In genomic region chr6:156687875-156688549, GRCh38 we compare ENCODE assay signal across 8 cellular contexts.
DNase-seq lines count a peak whose midpoint lies in the region; ATAC-seq and TF ChIP-seq lines count a peak whose summit lies in the region.

No MANE protein-coding gene starts in this region.

- peaks cover 10 to 24% (median 15%) of the 10 kb centered on the region in 4 donors for H3K4me1 Mint-ChIP-seq in CD4-positive, alpha-beta memory T cell
- H3K4me1 Mint-ChIP-seq in naive thymus-derived CD8-positive, alpha-beta T cell = peaks cover 8 to 51% (median 17%) of the 10 kb centered on the region in 4 donors

- DNase-seq in CD4-positive, alpha-beta memory T cell = peak in 2 of 5 donors; percentile 5 to 8
- DNase-seq in HL-60 (ENCODE audit: low read depth in 1 of 2, low spot score in 1 of 2) = no peak
- peak; percentile 34 for DNase-seq in WERI-Rb-1
- DNase-seq in fibroblast of peridontal ligament (ENCODE audit: extremely low read depth) = peak; percentile 36
- DNase-seq in naive thymus-derived CD8-positive, alpha-beta T cell = peak in 3 of 10 donors; percentile 2 to 11 (median 3)
- DNase-seq in NAMALWA (ENCODE audit: low spot score) = no peak

- no peaks in the 10 kb centered on the region for H3K9me3 ChIP-seq in CD4-positive, alpha-beta memory T cell (ENCODE audit: control insufficient read depth in 1 of 2, low read length in 2 of 2)
- no peaks in the 10 kb centered on the region for H3K9me3 ChIP-seq in WERI-Rb-1 (ENCODE audit: severe bottlenecking)

- H3K27me3 ChIP-seq in CD4-positive, alpha-beta memory T cell (ENCODE audit: insufficient read depth, low read length) = no peaks in the 10 kb centered on the region
- no peaks in the 10 kb centered on the region for H3K27me3 ChIP-seq in HL-60 (ENCODE audit: insufficient read depth, poor library complexity, severe bottlenecking)
- no peaks in the 10 kb centered on the region for H3K27me3 ChIP-seq in WERI-Rb-1 (ENCODE audit: insufficient read depth, low read depth, severe bottlenecking)

- no peaks in the 10 kb centered on the region for H3K9me3 Mint-ChIP-seq in CD4-positive, alpha-beta memory T cell
- no peaks in the 10 kb centered on the region for H3K9me3 Mint-ChIP-seq in naive thymus-derived CD8-positive, alpha-beta T cell

- H3K36me3 Mint-ChIP-seq in CD4-positive, alpha-beta memory T cell = peaks cover 0 to 8% of the 10 kb centered on the region in 2 donors
- no peaks in the 10 kb centered on the region for H3K36me3 Mint-ChIP-seq in naive thymus-derived CD8-positive, alpha-beta T cell

- intact Hi-C loops in CD4-positive, alpha-beta memory T cell (cut with micrococcal nuclease) = loop anchor here (1.0 to 5.0 kb wide), 5 partner anchors 33 to 635 kb away; partner anchors contain the start of genes ARID1B and TMEM242

- peak overlapping the region; percentile 79 to 97 (median 89) for H3K27ac Mint-ChIP-seq in CD4-positive, alpha-beta memory T cell
- peak overlapping the region; percentile 63 to 92 (median 88) for H3K27ac Mint-ChIP-seq in naive thymus-derived CD8-positive, alpha-beta T cell

- peak overlapping the region; percentile 59 to 61 for H3K4me3 ChIP-seq in CD4-positive, alpha-beta memory T cell (ENCODE audit: low read length in 2 of 2)
- peak overlapping the region; percentile 47 for H3K4me3 ChIP-seq in HL-60 (replicated peaks; ENCODE audit: insufficient read depth, low read length)
- H3K4me3 ChIP-seq in WERI-Rb-1 (ENCODE audit: low read depth, low read length) = peak overlapping the region; percentile 80

- POLR2A ChIA-PET in CD4-positive, alpha-beta memory T cell (lab: Charles Lee; ENCODE audit: partially characterized antibody) = interaction anchor here (0.6 to 4.8 kb wide), 5 partner anchors 32 to 95 kb away, joined by 3 to 93 read pairs (median 17); partner anchors contain the start of gene ARID1B
- POLR2A ChIA-PET in naive thymus-derived CD8-positive, alpha-beta T cell (lab: Charles Lee) = interaction anchor here (0.5 to 8.6 kb wide), 3 partner anchors 49 to 140 kb away, joined by 3 to 109 read pairs (median 3); partner anchors contain the start of gene ARID1B

- CTCF ChIA-PET in CD4-positive, alpha-beta memory T cell (lab: Charles Lee; ENCODE audit: partially characterized antibody) = no interaction called here

- H3K27ac ChIP-seq in CD4-positive, alpha-beta memory T cell (ENCODE audit: low read depth, low read length) = peak overlapping the region; percentile 52
- peak overlapping the region; percentile 64; the same call in 1 of the 2 replicates for H3K27ac ChIP-seq in HL-60 (replicated peaks)
- peak overlapping the region; percentile 93 for H3K27ac ChIP-seq in WERI-Rb-1

- H3K4me3 Mint-ChIP-seq in CD4-positive, alpha-beta memory T cell = peak overlapping the region; percentile 84 to 91 (median 88)
- H3K4me3 Mint-ChIP-seq in naive thymus-derived CD8-positive, alpha-beta T cell = peak overlapping the region; percentile 73 to 92 (median 86)

- ATAC-seq in naive thymus-derived CD8-positive, alpha-beta T cell = no peak
- ATAC-seq in GM21737 (IDR thresholded peaks at IDR 0.05; ENCODE audit: unreplicated experiment) (no peak), GM19455 (IDR thresholded peaks at IDR 0.05; ENCODE audit: unreplicated experiment) (no peak)

- H3K36me3 ChIP-seq in CD4-positive, alpha-beta memory T cell (ENCODE audit: insufficient read depth, low read length) = no peaks in the 10 kb centered on the region
- H3K36me3 ChIP-seq in WERI-Rb-1 = no peaks in the 10 kb centered on the region

- H3K27me3 Mint-ChIP-seq in CD4-positive, alpha-beta memory T cell = no peaks in the 10 kb centered on the region
- H3K27me3 Mint-ChIP-seq in naive thymus-derived CD8-positive, alpha-beta T cell = no peaks in the 10 kb centered on the region

- peaks cover 14% of the 10 kb centered on the region for H3K4me1 ChIP-seq in CD4-positive, alpha-beta memory T cell (ENCODE audit: insufficient read depth, low read length)

- TF ChIP-seq CTCF in HL-60 (IDR thresholded peaks at IDR 0.05; ENCODE audit: insufficient read depth, low read length) = no peak
- no peak for TF ChIP-seq CTCF in WERI-Rb-1 (IDR thresholded peaks at IDR 0.05; ENCODE audit: low read depth, low read length)

Comparison
In these comparisons a context has a peak if more than half of its experiments do, and no peak if none do; other contexts are left out.
1. DNase-seq: peak in WERI-Rb-1 (single experiment) and fibroblast of peridontal ligament (single experiment); none in HL-60 (0 of 2) and NAMALWA (single experiment).
2. Peak in every context shown above with its lines, with median percentiles within 50 percentile points of each other: H3K27ac ChIP-seq and H3K4me3 ChIP-seq.